24 cellular contexts compared by ENCODE assay signal in the genomic region with DNA sequence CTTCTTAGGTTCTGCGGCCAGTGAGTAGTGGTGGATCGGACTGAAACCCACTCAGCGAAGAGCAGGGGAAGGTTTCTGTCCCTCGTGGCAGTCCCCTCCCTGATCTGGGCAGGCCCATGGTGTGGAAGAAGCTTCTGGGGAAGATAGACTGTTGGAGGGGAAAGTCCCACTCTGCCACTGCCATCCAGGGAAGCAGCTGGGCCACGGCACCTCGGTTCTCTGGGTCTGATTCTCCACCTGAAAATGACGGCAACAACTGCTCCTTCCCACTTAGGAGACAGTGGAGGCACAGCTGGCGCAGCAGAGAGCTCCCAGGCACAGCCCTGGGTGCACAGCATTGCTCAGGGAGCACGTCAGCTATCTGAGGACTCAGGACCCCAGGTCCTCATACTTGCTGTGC.
"Had no signal": no experiment of that assay in that cellular context is flagged by ENCODE, and none has a peak within 500 bp of the region (broad histone marks: within the 10 kb centered on the region; RNA-seq: fewer than 3 reads in every experiment).

No MANE protein-coding gene starts in this region.

- H2AFZ ChIP-seq: parathyroid adenoma had no signal

- H3K4me3 Mint-ChIP-seq: naive thymus-derived CD4-positive, alpha-beta T cell; natural killer cell; nephron; stimulated activated effector memory CD8-positive, alpha-beta T cell treated with anti-CD3 and anti-CD28 coated beads, Interleukin-12 subunit alpha, Interleukin-12 subunit beta, amount 100 ng/mL, for 72 hours; stimulated activated naive B cell treated with anti-CD40 and anti-IgM and Interleukin-4, amounts not matched to agents 10 μg/mL and 1 μg/mL and 100 μg/mL, for 72 hours; stimulated activated naive CD8-positive, alpha-beta T cell treated with anti-CD3 and anti-CD28 coated beads, Interleukin-15, Interleukin-2, amounts not matched to agents 100 ng/mL and 50 ng/mL, for 24 hours; type B pancreatic cell had no signal

- H3K36me3 ChIP-seq: ovary, right lobe of liver, sigmoid colon, stomach, tibial artery, transverse colon, upper lobe of right lung, uterus had no signal

- H3K27ac Mint-ChIP-seq: naive thymus-derived CD4-positive, alpha-beta T cell; natural killer cell; nephron; stimulated activated effector memory CD8-positive, alpha-beta T cell treated with anti-CD3 and anti-CD28 coated beads, Interleukin-12 subunit alpha, Interleukin-12 subunit beta, amount 100 ng/mL, for 72 hours; stimulated activated naive B cell treated with anti-CD40 and anti-IgM and Interleukin-4, amounts not matched to agents 10 μg/mL and 1 μg/mL and 100 μg/mL, for 72 hours; stimulated activated naive CD8-positive, alpha-beta T cell treated with anti-CD3 and anti-CD28 coated beads, Interleukin-15, Interleukin-2, amounts not matched to agents 100 ng/mL and 50 ng/mL, for 24 hours; type B pancreatic cell had no signal

- ATAC-seq: naive thymus-derived CD4-positive, alpha-beta T cell; natural killer cell; psoas muscle; right cardiac atrium; right lobe of liver; stimulated activated effector memory CD8-positive, alpha-beta T cell treated with anti-CD3 and anti-CD28 coated beads, Interleukin-12 subunit alpha, Interleukin-12 subunit beta, amount 100 ng/mL, for 72 hours; stimulated activated naive B cell treated with anti-CD40 and anti-IgM and Interleukin-4, amounts not matched to agents 10 μg/mL and 1 μg/mL and 100 μg/mL, for 72 hours; upper lobe of right lung had no signal

- H3K27ac ChIP-seq: ovary, parathyroid adenoma, psoas muscle, right lobe of liver, sigmoid colon, stomach, tibial artery, transverse colon, upper lobe of right lung, uterus had no signal

- H3K9me3 Mint-ChIP-seq: naive thymus-derived CD4-positive, alpha-beta T cell; natural killer cell; nephron; stimulated activated effector memory CD8-positive, alpha-beta T cell treated with anti-CD3 and anti-CD28 coated beads, Interleukin-12 subunit alpha, Interleukin-12 subunit beta, amount 100 ng/mL, for 72 hours; stimulated activated naive B cell treated with anti-CD40 and anti-IgM and Interleukin-4, amounts not matched to agents 10 μg/mL and 1 μg/mL and 100 μg/mL, for 72 hours; stimulated activated naive CD8-positive, alpha-beta T cell treated with anti-CD3 and anti-CD28 coated beads, Interleukin-15, Interleukin-2, amounts not matched to agents 100 ng/mL and 50 ng/mL, for 24 hours; type B pancreatic cell had no signal

- H3K27me3 ChIP-seq: ovary, right lobe of liver, sigmoid colon, transverse colon, upper lobe of right lung, uterus had no signal

- H3K4me1 ChIP-seq: parathyroid adenoma, psoas muscle, right lobe of liver, sigmoid colon, stomach, tibial artery, transverse colon, upper lobe of right lung, uterus had no signal

- H3K4me1 Mint-ChIP-seq: naive thymus-derived CD4-positive, alpha-beta T cell; stimulated activated effector memory CD8-positive, alpha-beta T cell treated with anti-CD3 and anti-CD28 coated beads, Interleukin-12 subunit alpha, Interleukin-12 subunit beta, amount 100 ng/mL, for 72 hours; stimulated activated naive B cell treated with anti-CD40 and anti-IgM and Interleukin-4, amounts not matched to agents 10 μg/mL and 1 μg/mL and 100 μg/mL, for 72 hours had no signal

- H3K4me3 ChIP-seq: ovary, psoas muscle, right lobe of liver, sigmoid colon, stomach, tibial artery, transverse colon, upper lobe of right lung, uterus had no signal

- DNase-seq: naive thymus-derived CD4-positive, alpha-beta T cell; natural killer cell; occipital lobe; ovary; psoas muscle; right cardiac atrium; right lobe of liver; sigmoid colon; stimulated activated CD4-positive, alpha-beta T cell treated with anti-CD3 and anti-CD28 coated beads, Interleukin-15, amount 100 ng/mL, for 24 hours; stimulated activated CD4-positive, alpha-beta T cell treated with anti-CD3 and anti-CD28 coated beads, Interleukin-2, amount 100 ng/mL, for 24 hours; stimulated activated CD4-positive, alpha-beta T cell treated with anti-CD3 and anti-CD28 coated beads, Interleukin-2, amount 100 ng/mL, for 48 hours; stimulated activated CD4-positive, alpha-beta T cell treated with anti-CD3 and anti-CD28 coated beads, Interleukin-4, amount 100 ng/mL, for 24 hours; stimulated activated naive B cell treated with anti-CD40 and anti-IgM and Interleukin-4, amounts not matched to agents 10 μg/mL and 1 μg/mL and 100 μg/mL, for 72 hours; stimulated activated naive CD4-positive, alpha-beta T cell treated with Interleukin-2 at 50 U/mL for 16 hours; stomach; tibial artery; transverse colon; uterus had no signal

- H3K9me3 ChIP-seq: ovary, psoas muscle, right lobe of liver, sigmoid colon, transverse colon, upper lobe of right lung, uterus had no signal

- H3K36me3 Mint-ChIP-seq: naive thymus-derived CD4-positive, alpha-beta T cell; natural killer cell; stimulated activated effector memory CD8-positive, alpha-beta T cell treated with anti-CD3 and anti-CD28 coated beads, Interleukin-12 subunit alpha, Interleukin-12 subunit beta, amount 100 ng/mL, for 72 hours; stimulated activated naive B cell treated with anti-CD40 and anti-IgM and Interleukin-4, amounts not matched to agents 10 μg/mL and 1 μg/mL and 100 μg/mL, for 72 hours; type B pancreatic cell had no signal

- H3K27me3 Mint-ChIP-seq: naive thymus-derived CD4-positive, alpha-beta T cell; stimulated activated naive CD8-positive, alpha-beta T cell treated with anti-CD3 and anti-CD28 coated beads, Interleukin-15, Interleukin-2, amounts not matched to agents 100 ng/mL and 50 ng/mL, for 24 hours; type B pancreatic cell had no signal

- H3K9ac ChIP-seq: parathyroid adenoma had no signal
